ENCODE assay signal across 18 cellular contexts in the genomic region with DNA sequence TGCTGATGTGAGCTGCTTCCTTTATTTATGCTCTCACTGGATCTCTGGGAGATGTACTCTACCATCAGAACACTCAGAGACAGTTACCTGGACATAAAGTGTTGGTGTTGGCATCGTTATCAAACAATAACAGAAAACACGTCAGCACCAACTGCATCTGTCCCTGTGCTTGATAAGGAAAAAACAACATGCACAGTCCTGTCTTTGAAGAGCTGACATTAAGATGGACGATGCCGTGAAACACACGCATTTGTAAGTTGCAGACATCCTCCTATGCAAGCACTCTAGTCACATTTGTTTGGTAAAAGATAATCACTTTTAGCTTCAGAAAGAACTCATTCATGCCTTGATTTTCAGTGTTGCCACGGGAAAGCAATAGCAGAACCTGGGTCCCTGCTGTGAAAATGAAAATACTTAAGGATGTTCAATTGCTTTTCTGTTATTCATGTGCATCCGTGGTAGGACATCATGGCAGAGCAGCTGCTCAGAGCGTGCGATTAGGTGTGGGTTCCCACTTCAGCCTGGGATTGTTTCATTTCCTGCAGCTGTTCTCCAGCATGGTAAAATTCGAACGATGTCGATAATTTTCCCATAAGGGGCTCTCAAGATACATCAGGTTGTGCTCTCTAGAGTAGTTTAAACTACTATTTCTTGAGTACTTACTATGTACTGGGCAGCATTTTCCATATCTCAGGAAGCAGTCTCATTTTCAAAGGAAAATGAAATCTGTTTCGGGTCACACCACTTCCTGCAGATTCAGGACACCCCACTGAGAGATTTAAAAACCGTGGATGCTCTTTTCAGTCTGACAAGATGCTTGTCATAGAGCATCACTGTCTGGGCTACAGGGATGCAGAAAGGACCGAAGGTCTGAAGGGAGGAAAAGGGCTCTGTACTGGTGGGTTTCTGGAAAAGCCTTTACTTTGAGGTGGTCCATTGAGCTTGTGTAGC.
A peak's percentile ranks its signal among the peaks of the same experiment; 100 is the strongest.
DNase-seq lines count a peak whose midpoint lies in the region; ATAC-seq, FAIRE-seq and TF ChIP-seq lines count a peak whose summit lies in the region.
"Had no signal": no experiment of that assay in that cellular context is flagged by ENCODE, and none has a peak within 500 bp of the region (broad histone marks: within the 10 kb centered on the region; RNA-seq: fewer than 3 reads in every experiment).

No MANE protein-coding gene starts in this region.

- TF ChIP-seq CTCF in DND-41 (IDR thresholded peaks at IDR 0.05; ENCODE audit: borderline replicate concordance, extremely low read depth, low read length, poor library complexity, severe bottlenecking) (no peak), BE2C (IDR thresholded peaks at IDR 0.05; ENCODE audit: low read depth, low read length) (no peak)

- POLR2A ChIA-PET in naive thymus-derived CD4-positive, alpha-beta T cell (lab: Charles Lee): interaction anchor here (1.0 kb wide), 2 partner anchors 12 to 19 kb away, joined by 3 to 4 read pairs; no protein-coding TSS in a partner anchor

- peak overlapping the region in 9 of 10 donors; percentile 11 to 90 (median 57) for H3K4me3 Mint-ChIP-seq in naive thymus-derived CD4-positive, alpha-beta T cell
- H3K4me3 Mint-ChIP-seq: activated naive CD4-positive, alpha-beta T cell treated with anti-CD3 and anti-CD28 coated beads, Interleukin-2, amount 50 U/mL, for 24 hours; CD14-positive monocyte had no signal

- FAIRE-seq in RCC 7860 (lab: Jason Lieb, UNC): no peak

- peaks cover 0 to 19% (median 5%) of the 10 kb centered on the region in 11 donors for H3K9me3 Mint-ChIP-seq in naive thymus-derived CD4-positive, alpha-beta T cell
- H3K9me3 Mint-ChIP-seq: activated naive CD4-positive, alpha-beta T cell treated with anti-CD3 and anti-CD28 coated beads, Interleukin-2, amount 50 U/mL, for 24 hours had no signal

- DNase-seq in DND-41: no peak
- peak; percentile 89 for DNase-seq in NCI-H146 treated with DMSO at 0.1 percent for 48 hours (lab: John Stamatoyannopoulos, UW; ENCODE audit: unreplicated experiment)
- DNase-seq in SHP77 (lab: John Stamatoyannopoulos, UW): peak; percentile 42 to 59
- DNase-seq in naive thymus-derived CD4-positive, alpha-beta T cell: peak in 1 of 9 donors; percentile 59
- DNase-seq in BE2C: no peak
- DNase-seq in NCI-H526 (lab: John Stamatoyannopoulos, UW): no peak
- DNase-seq in stimulated activated CD4-positive, alpha-beta T cell treated with anti-CD3 and anti-CD28 coated beads, Interleukin-2, amount 100 ng/mL, for 48 hours: no peak
- DNase-seq in RCC 7860 (ENCODE audit: low spot score): no peak
- DNase-seq: activated CD4-positive, alpha-beta T cell treated with anti-CD3 and anti-CD28 coated beads for 1 hour; H7; hypothalamus; kidney glomerular epithelial cell; NK-92 treated with Interleukin-12 subunit alpha and Interleukin-12 subunit beta, amount 100 ng/mL, for 24 hours; sigmoid colon; tibial artery had no signal

- H3K4me1 Mint-ChIP-seq in naive thymus-derived CD4-positive, alpha-beta T cell: peaks cover 33 to 81% (median 64%) of the 10 kb centered on the region in 7 donors

- no peaks in the 10 kb centered on the region for H4K20me1 ChIP-seq in DND-41 (ENCODE audit: insufficient read depth, low read length)

- H2AFZ ChIP-seq in DND-41 (ENCODE audit: low read depth, low read length): no peak overlapping the region

- H3K4me1 ChIP-seq in DND-41 (ENCODE audit: insufficient read depth, low read length): peaks cover 55% of the 10 kb centered on the region
- H3K4me1 ChIP-seq in naive thymus-derived CD4-positive, alpha-beta T cell (ENCODE audit: control insufficient read depth in 2 of 2, insufficient read depth in 2 of 2, low read length in 2 of 2): peaks cover 13 to 50% of the 10 kb centered on the region in 2 donors
- no peaks in the 10 kb centered on the region for H3K4me1 ChIP-seq in BE2C
- H3K4me1 ChIP-seq: tibial artery had no signal

- H3K79me2 ChIP-seq in DND-41 (ENCODE audit: insufficient read depth, low read length): no peaks in the 10 kb centered on the region; the same call in 1 of the 2 replicates

- no peak overlapping the region for H3K4me2 ChIP-seq in DND-41 (ENCODE audit: insufficient read depth, low read length)

- H3K9ac ChIP-seq in DND-41 (ENCODE audit: low read depth, low read length): no peak overlapping the region; the same call in 1 of the 2 replicates

- ATAC-seq in DND-41 (ENCODE audit: insufficient read depth, low read depth): no peak
- no peak for ATAC-seq in naive thymus-derived CD4-positive, alpha-beta T cell

- peaks cover 0 to 52% (median 23%) of the 10 kb centered on the region in 5 donors for H3K36me3 Mint-ChIP-seq in naive thymus-derived CD4-positive, alpha-beta T cell
- H3K36me3 Mint-ChIP-seq: CD14-positive monocyte had no signal

- H3K36me3 ChIP-seq in DND-41 (ENCODE audit: insufficient read depth, low read length): no peaks in the 10 kb centered on the region
- no peaks in the 10 kb centered on the region for H3K36me3 ChIP-seq in naive thymus-derived CD4-positive, alpha-beta T cell (ENCODE audit: control insufficient read depth in 2 of 3, insufficient read depth in 3 of 3, low read length in 3 of 3)
- H3K36me3 ChIP-seq in BE2C: no peaks in the 10 kb centered on the region
- H3K36me3 ChIP-seq: sigmoid colon, tibial artery had no signal

- CTCF ChIA-PET in naive thymus-derived CD4-positive, alpha-beta T cell (lab: Charles Lee): interaction anchor here (0.6 kb wide), 1 partner anchor 332 kb away, joined by 3 read pairs; no protein-coding TSS in a partner anchor

- H3K27me3 Mint-ChIP-seq in naive thymus-derived CD4-positive, alpha-beta T cell: no peaks in the 10 kb centered on the region
- H3K27me3 Mint-ChIP-seq: activated naive CD4-positive, alpha-beta T cell treated with anti-CD3 and anti-CD28 coated beads, Interleukin-2, amount 50 U/mL, for 24 hours had no signal

- H3K4me3 ChIP-seq in DND-41 (ENCODE audit: low read depth in 1 of 2, low read length in 2 of 2) (no peak overlapping the region), BE2C (ENCODE audit: low read depth, low read length) (no peak overlapping the region)
- no peak overlapping the region for H3K4me3 ChIP-seq in naive thymus-derived CD4-positive, alpha-beta T cell (ENCODE audit: low read length)
- H3K4me3 ChIP-seq: sigmoid colon, tibial artery had no signal

- H3K27ac Mint-ChIP-seq in naive thymus-derived CD4-positive, alpha-beta T cell: peak overlapping the region in 8 of 9 donors; percentile 14 to 99 (median 70)
- H3K27ac Mint-ChIP-seq: activated naive CD4-positive, alpha-beta T cell treated with anti-CD3 and anti-CD28 coated beads, Interleukin-2, amount 50 U/mL, for 24 hours; CD14-positive monocyte had no signal

- intact Hi-C loops in naive thymus-derived CD4-positive, alpha-beta T cell (cut with micrococcal nuclease): no loop called here

- H3K9me3 ChIP-seq in DND-41 (ENCODE audit: insufficient read depth, low read length, severe bottlenecking) (peaks cover 7% of the 10 kb centered on the region), BE2C (no peaks in the 10 kb centered on the region)
- H3K9me3 ChIP-seq in naive thymus-derived CD4-positive, alpha-beta T cell (ENCODE audit: control insufficient read depth in 2 of 3, low read length in 3 of 3): no peaks in the 10 kb centered on the region
- H3K9me3 ChIP-seq: sigmoid colon had no signal

- peak overlapping the region; percentile 94 for H3K27ac ChIP-seq in DND-41 (ENCODE audit: low read length)
- no peak overlapping the region for H3K27ac ChIP-seq in naive thymus-derived CD4-positive, alpha-beta T cell (ENCODE audit: low read depth, low read length)
- H3K27ac ChIP-seq: RWPE1, sigmoid colon, tibial artery had no signal

- H3K27me3 ChIP-seq in DND-41 (ENCODE audit: insufficient read depth, low read length, poor library complexity): no peaks in the 10 kb centered on the region
- no peaks in the 10 kb centered on the region for H3K27me3 ChIP-seq in naive thymus-derived CD4-positive, alpha-beta T cell (ENCODE audit: control insufficient read depth in 2 of 2, insufficient read depth in 2 of 2, low read length in 2 of 2)
- no peaks in the 10 kb centered on the region for H3K27me3 ChIP-seq in BE2C
- H3K27me3 ChIP-seq: sigmoid colon, tibial artery had no signal

Comparison
In these comparisons a context has a peak if more than half of its experiments do, and no peak if none do; other contexts are left out.
1. DNase-seq: peak in NCI-H146 treated with DMSO at 0.1 percent for 48 hours (single experiment) and SHP77 (2 of 2); none in DND-41 (single experiment), BE2C (single experiment), NCI-H526 (0 of 2), stimulated activated CD4-positive, alpha-beta T cell treated with anti-CD3 and anti-CD28 coated beads, Interleukin-2, amount 100 ng/mL, for 48 hours (0 of 2) and RCC 7860 (single experiment).